29 cellular contexts compared by ENCODE assay signal in the genomic region with DNA sequence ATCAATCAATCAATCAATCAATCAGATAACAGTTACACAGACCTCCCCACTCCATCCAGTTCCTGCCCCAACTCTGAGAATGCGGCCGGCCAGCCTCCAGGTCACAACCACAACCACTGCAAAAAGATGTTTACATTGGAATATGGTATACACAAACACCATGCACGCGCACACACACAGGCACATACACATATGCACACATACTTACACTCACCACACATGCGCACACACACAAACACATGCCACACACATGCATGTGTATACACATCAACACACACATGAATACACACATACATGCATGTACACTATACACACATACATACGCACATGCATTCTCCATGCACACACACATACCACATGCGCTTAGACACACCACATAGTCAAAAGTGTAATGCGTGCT.
"Had no signal": no experiment of that assay in that cellular context is flagged by ENCODE, and none has a peak within 500 bp of the region (broad histone marks: within the 10 kb centered on the region; RNA-seq: fewer than 3 reads in every experiment).

No MANE protein-coding gene starts in this region.

- H3K9me3 Mint-ChIP-seq: memory B cell; naive B cell; nephron; neural progenitor cell; stimulated activated naive B cell treated with anti-CD40 and anti-IgM and Interleukin-4, amounts not matched to agents 10 μg/mL and 1 μg/mL and 100 μg/mL, for 72 hours; stimulated activated naive CD8-positive, alpha-beta T cell treated with anti-CD3 and anti-CD28 coated beads, Interleukin-15, Interleukin-2, amounts not matched to agents 100 ng/mL and 50 ng/mL, for 24 hours had no signal

- H3K4me3 Mint-ChIP-seq: memory B cell; naive B cell; nephron; neural progenitor cell; stimulated activated naive B cell treated with anti-CD40 and anti-IgM and Interleukin-4, amounts not matched to agents 10 μg/mL and 1 μg/mL and 100 μg/mL, for 72 hours; stimulated activated naive CD8-positive, alpha-beta T cell treated with anti-CD3 and anti-CD28 coated beads, Interleukin-15, Interleukin-2, amounts not matched to agents 100 ng/mL and 50 ng/mL, for 24 hours had no signal

- H3K9me3 ChIP-seq: colonic mucosa, gastroesophageal sphincter, heart left ventricle, mucosa of descending colon, ovary, psoas muscle, thoracic aorta, tibial nerve, upper lobe of left lung, vagina had no signal

- H3K9ac ChIP-seq: neural progenitor cell had no signal

- H3K27ac ChIP-seq: colonic mucosa, gastroesophageal sphincter, heart left ventricle, hepatocyte, neural progenitor cell, ovary, psoas muscle, skin epidermis, thoracic aorta, tibial nerve, upper lobe of left lung, vagina had no signal

- H3K4me3 ChIP-seq: colonic mucosa, gastroesophageal sphincter, heart left ventricle, hepatocyte, lung, mucosa of descending colon, neural progenitor cell, ovary, psoas muscle, skin epidermis, thoracic aorta, tibial nerve, upper lobe of left lung, vagina had no signal

- H3K36me3 ChIP-seq: colonic mucosa, gastroesophageal sphincter, heart left ventricle, neural progenitor cell, ovary, thoracic aorta, tibial nerve, upper lobe of left lung, vagina had no signal

- H3K4me1 Mint-ChIP-seq: memory B cell had no signal

- H3K27me3 ChIP-seq: colonic mucosa, hepatocyte, ovary, upper lobe of left lung, vagina had no signal

- H3K4me2 ChIP-seq: hepatocyte, neural progenitor cell had no signal

- DNase-seq: colonic mucosa; dermis blood vessel endothelial cell; effector memory CD4-positive, alpha-beta T cell; heart left ventricle; kidney; mucosa of descending colon; naive B cell; nucleus accumbens; ovary; posterior cingulate gyrus; psoas muscle; right cardiac atrium; stimulated activated CD4-positive, alpha-beta T cell treated with anti-CD3 and anti-CD28 coated beads, Interleukin-15, amount 100 ng/mL, for 24 hours; stimulated activated CD4-positive, alpha-beta T cell treated with anti-CD3 and anti-CD28 coated beads, Interleukin-2, amount 100 ng/mL, for 48 hours; stimulated activated naive B cell treated with anti-CD40 and anti-IgM and Interleukin-4, amounts not matched to agents 10 μg/mL and 1 μg/mL and 100 μg/mL, for 72 hours; upper lobe of left lung had no signal

- H3K27ac Mint-ChIP-seq: memory B cell; nephron; neural progenitor cell; stimulated activated naive B cell treated with anti-CD40 and anti-IgM and Interleukin-4, amounts not matched to agents 10 μg/mL and 1 μg/mL and 100 μg/mL, for 72 hours; stimulated activated naive CD8-positive, alpha-beta T cell treated with anti-CD3 and anti-CD28 coated beads, Interleukin-15, Interleukin-2, amounts not matched to agents 100 ng/mL and 50 ng/mL, for 24 hours had no signal

- ATAC-seq: gastroesophageal sphincter; left lobe of liver; mucosa of descending colon; psoas muscle; right cardiac atrium; stimulated activated naive B cell treated with anti-CD40 and anti-IgM and Interleukin-4, amounts not matched to agents 10 μg/mL and 1 μg/mL and 100 μg/mL, for 72 hours had no signal

- H2AFZ ChIP-seq: hepatocyte, neural progenitor cell had no signal

- H3K79me2 ChIP-seq: hepatocyte had no signal

- FAIRE-seq: endothelial cell of umbilical vein, kidney had no signal

- H3K36me3 Mint-ChIP-seq: naive B cell; stimulated activated naive B cell treated with anti-CD40 and anti-IgM and Interleukin-4, amounts not matched to agents 10 μg/mL and 1 μg/mL and 100 μg/mL, for 72 hours had no signal

- H3K4me1 ChIP-seq: colonic mucosa, gastroesophageal sphincter, heart left ventricle, psoas muscle, tibial nerve, upper lobe of left lung, vagina had no signal
